Comparison of ENCODE assay signal across 24 cellular contexts in genomic region chr2:16683576-16683975, GRCh38.
"Had no signal": no experiment of that assay in that cellular context is flagged by ENCODE, and none has a peak within 500 bp of the region (broad histone marks: within the 10 kb centered on the region; RNA-seq: fewer than 3 reads in every experiment).

No MANE protein-coding gene starts in this region.

- H3K9me3 ChIP-seq: neutrophil, psoas muscle, right lobe of liver, stomach, thyroid gland, uterus had no signal

- H3K4me1 ChIP-seq: psoas muscle, right lobe of liver, stomach, upper lobe of left lung, uterus had no signal

- H3K36me3 ChIP-seq: heart left ventricle, neutrophil, right lobe of liver, stomach, thyroid gland, upper lobe of left lung, uterus had no signal

- H3K4me3 ChIP-seq: coronary artery, dorsolateral prefrontal cortex, heart left ventricle, lung, psoas muscle, right lobe of liver, stomach, thyroid gland, upper lobe of left lung, uterus had no signal

- DNase-seq: dorsolateral prefrontal cortex; effector CD8-positive, alpha-beta T cell; heart left ventricle; hippocampal formation; left colon; left ventricle myocardium superior; mesenchymal stem cell; midbrain; naive thymus-derived CD4-positive, alpha-beta T cell; nephron progenitor cell; psoas muscle; retina; right lobe of liver; stimulated activated CD4-positive, alpha-beta T cell treated with anti-CD3 and anti-CD28 coated beads, Interleukin-4, amount 100 ng/mL, for 1 hour; stimulated activated CD8-positive, alpha-beta memory T cell treated with anti-CD3 and anti-CD28 coated beads, Interleukin-4, amount 100 ng/mL, for 48 hours; stomach; substantia nigra; thyroid gland; upper lobe of left lung; uterus had no signal

- H3K27ac ChIP-seq: coronary artery, heart left ventricle, neutrophil, psoas muscle, right lobe of liver, stomach, upper lobe of left lung, uterus had no signal

- ATAC-seq: left colon; naive thymus-derived CD4-positive, alpha-beta T cell; right lobe of liver; stimulated activated effector memory CD8-positive, alpha-beta T cell treated with anti-CD3 and anti-CD28 coated beads, Interleukin-12 subunit alpha, Interleukin-12 subunit beta, amount 100 ng/mL, for 72 hours had no signal

- H3K27me3 ChIP-seq: dorsolateral prefrontal cortex, heart left ventricle, neutrophil, right lobe of liver, stomach, thyroid gland, upper lobe of left lung, uterus had no signal
